2 cellular contexts compared by ENCODE assay signal in genomic region chr19:3089299-3089855, GRCh38. TPM values are rescaled to one million over a fixed set of nuclear protein-coding genes. Genes with fewer than 3 reads are reported as not detected.
"Had no signal": no experiment of that assay in that cellular context is flagged by ENCODE, and none has a peak within 500 bp of the region (broad histone marks: within the 10 kb centered on the region; RNA-seq: fewer than 3 reads in every experiment).

No MANE protein-coding gene starts in this region.

RNA-seq across cellular contexts. Expression of gene GNA15, which starts 46.5 kb away (rescaled TPM):
- total RNA-seq: progenitor cell of endocrine pancreas, renal cortical epithelial cell had no signal
